12 cellular contexts compared by ENCODE assay signal in genomic region chr16:88478115-88478514, GRCh38. TPM values are rescaled to one million over a fixed set of nuclear protein-coding genes. Genes with fewer than 3 reads are reported as not detected.
DNase-seq lines count a peak whose midpoint lies in the region; ATAC-seq and TF ChIP-seq lines count a peak whose summit lies in the region.
"Had no signal": no experiment of that assay in that cellular context is flagged by ENCODE, and none has a peak within 500 bp of the region (broad histone marks: within the 10 kb centered on the region; RNA-seq: fewer than 3 reads in every experiment).

No MANE protein-coding gene starts in this region.

- peaks cover 0 to 2% (median 0%) of the 10 kb centered on the region in 7 donors for H3K9me3 Mint-ChIP-seq in CD4-positive, CD25-positive, alpha-beta regulatory T cell
- H3K9me3 Mint-ChIP-seq in immature natural killer cell: peaks cover 0 to 3% (median 0%) of the 10 kb centered on the region in 6 donors
- H3K9me3 Mint-ChIP-seq in glutamatergic neuron (ENCODE audit: unreplicated experiment): peaks cover 4% of the 10 kb centered on the region

- H3K36me3 ChIP-seq in CD4-positive, CD25-positive, alpha-beta regulatory T cell (ENCODE audit: control insufficient read depth, insufficient read depth, low read length): no peaks in the 10 kb centered on the region
- H3K36me3 ChIP-seq: ovary, SJSA1, tibial artery had no signal

- DNase-seq in CD4-positive, CD25-positive, alpha-beta regulatory T cell: peak in 1 of 3 donors; percentile 72
- DNase-seq in MV-4-11 (lab: John Stamatoyannopoulos, UW) (peak; percentile 41), immature natural killer cell (peak; percentile 50 to 59 (median 51)), CD1c-positive myeloid dendritic cell (ENCODE audit: extremely low spot score) (no peak), GM19238 (ENCODE audit: insufficient read length, low spot score) (no peak), NCI-H2171 (lab: John Stamatoyannopoulos, UW) (no peak), glutamatergic neuron (no peak)
- DNase-seq in activated CD8-positive, alpha-beta memory T cell treated with anti-CD3 and anti-CD28 coated beads, Interleukin-2, amount 50 U/mL, for 4 hours: peak; percentile 43
- DNase-seq: left colon, ovary, tibial artery had no signal

- TF ChIP-seq CTCF in glutamatergic neuron (IDR thresholded peaks at IDR 0.05; ENCODE audit: partially characterized antibody, unreplicated experiment): no peak

- H3K4me1 ChIP-seq in CD4-positive, CD25-positive, alpha-beta regulatory T cell (ENCODE audit: control insufficient read depth, insufficient read depth, low read length, poor library complexity, severe bottlenecking): peaks cover 41% of the 10 kb centered on the region
- H3K4me1 ChIP-seq: SJSA1, tibial artery had no signal

- ATAC-seq in CD4-positive, CD25-positive, alpha-beta regulatory T cell (ENCODE audit: low read depth in 2 of 2): peak; percentile 46 to 49
- ATAC-seq: left colon had no signal

- H3K27ac Mint-ChIP-seq in CD4-positive, CD25-positive, alpha-beta regulatory T cell: peak overlapping the region in 2 of 3 donors; percentile 89 to 91
- H3K27ac Mint-ChIP-seq in immature natural killer cell (peak overlapping the region; percentile 51 to 89 (median 82)), glutamatergic neuron (ENCODE audit: unreplicated experiment) (no peak overlapping the region)

- peaks cover 0 to 48% (median 28%) of the 10 kb centered on the region in 4 donors for H3K4me1 Mint-ChIP-seq in CD4-positive, CD25-positive, alpha-beta regulatory T cell
- H3K4me1 Mint-ChIP-seq in immature natural killer cell (peaks cover 56 to 75% of the 10 kb centered on the region in 2 donors), glutamatergic neuron (ENCODE audit: low read depth, unreplicated experiment) (peaks cover 18% of the 10 kb centered on the region)

- no peaks in the 10 kb centered on the region for H3K9me3 ChIP-seq in CD4-positive, CD25-positive, alpha-beta regulatory T cell (ENCODE audit: control insufficient read depth in 2 of 2, low read length in 2 of 2)
- H3K9me3 ChIP-seq: ovary, SJSA1, tibial artery had no signal

- peak overlapping the region; percentile 61 for H3K27ac ChIP-seq in CD4-positive, CD25-positive, alpha-beta regulatory T cell (ENCODE audit: insufficient read depth, low read length, poor library complexity, severe bottlenecking)
- H3K27ac ChIP-seq: ovary, SJSA1, tibial artery had no signal

- H3K4me3 ChIP-seq in CD4-positive, CD25-positive, alpha-beta regulatory T cell (ENCODE audit: low read depth, low read length): no peak overlapping the region
- H3K4me3 ChIP-seq: ovary, SJSA1, tibial artery had no signal

- no peaks in the 10 kb centered on the region for H3K27me3 ChIP-seq in CD4-positive, CD25-positive, alpha-beta regulatory T cell (ENCODE audit: control insufficient read depth, insufficient read depth, low read length)
- H3K27me3 ChIP-seq: ovary, SJSA1 had no signal

- no peaks in the 10 kb centered on the region for H3K36me3 Mint-ChIP-seq in CD4-positive, CD25-positive, alpha-beta regulatory T cell
- no peaks in the 10 kb centered on the region for H3K36me3 Mint-ChIP-seq in immature natural killer cell
- H3K36me3 Mint-ChIP-seq in glutamatergic neuron (ENCODE audit: unreplicated experiment): no peaks in the 10 kb centered on the region

- peaks cover 4% of the 10 kb centered on the region for H3K27me3 Mint-ChIP-seq in CD4-positive, CD25-positive, alpha-beta regulatory T cell
- H3K27me3 Mint-ChIP-seq in immature natural killer cell (ENCODE audit: low read depth in 3 of 3) (peaks cover 2 to 24% (median 11%) of the 10 kb centered on the region in 3 donors), glutamatergic neuron (ENCODE audit: unreplicated experiment) (peaks cover 13% of the 10 kb centered on the region)

- peak overlapping the region; percentile 41 to 89 (median 70) for H3K4me3 Mint-ChIP-seq in CD4-positive, CD25-positive, alpha-beta regulatory T cell
- peak overlapping the region; percentile 64 to 80 (median 76) for H3K4me3 Mint-ChIP-seq in immature natural killer cell
- no peak overlapping the region for H3K4me3 Mint-ChIP-seq in glutamatergic neuron (ENCODE audit: unreplicated experiment)

RNA-seq across cellular contexts. Expression of gene ZFPM1, which starts 25.0 kb away (rescaled TPM):
- total RNA-seq in CD4-positive, CD25-positive, alpha-beta regulatory T cell: 30.2 TPM
- polyA plus RNA-seq in CD4-positive, CD25-positive, alpha-beta regulatory T cell: under 1 TPM; 0.07 to 0.41 (median 0.13) TPM
- polyA plus RNA-seq in immature natural killer cell: under 1 TPM in 2 of 3 donors, not detected in 1; 0.14 to 0.75 TPM
- total RNA-seq in glutamatergic neuron (ENCODE audit: unreplicated experiment): 11.1 TPM

Comparison
In these comparisons a context has a peak if more than half of its experiments do, and no peak if none do; other contexts are left out.
1. DNase-seq: peak in MV-4-11 (single experiment), activated CD8-positive, alpha-beta memory T cell treated with anti-CD3 and anti-CD28 coated beads, Interleukin-2, amount 50 U/mL, for 4 hours (single experiment) and immature natural killer cell (3 of 3); none in CD1c-positive myeloid dendritic cell (single experiment), GM19238 (single experiment), NCI-H2171 (single experiment) and glutamatergic neuron (single experiment).